In the genomic region with DNA sequence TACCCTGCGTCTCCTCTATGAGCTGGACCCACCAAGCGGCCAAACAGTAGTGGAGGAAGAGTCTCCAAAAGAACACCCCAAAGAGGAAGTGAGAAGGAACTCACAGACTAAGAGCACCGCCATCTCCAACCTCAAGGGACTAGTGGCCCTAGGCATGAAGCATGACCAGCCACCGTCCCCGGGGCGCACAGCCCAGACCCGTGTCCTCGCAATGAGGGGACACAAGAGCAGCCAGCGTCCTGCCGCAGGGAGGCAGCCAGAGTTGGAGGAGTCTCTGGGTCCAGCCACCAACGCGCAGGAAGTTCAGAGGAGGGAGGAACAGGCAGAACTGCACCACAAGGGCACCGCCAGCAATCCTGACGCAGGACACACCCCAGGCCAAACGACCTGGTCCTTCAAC, we compare ENCODE assay signal across 27 cellular contexts.
"Had no signal": no experiment of that assay in that cellular context is flagged by ENCODE, and none has a peak within 500 bp of the region (broad histone marks: within the 10 kb centered on the region; RNA-seq: fewer than 3 reads in every experiment).

No MANE protein-coding gene starts in this region.

- H3K4me1 ChIP-seq: ascending aorta, esophagus muscularis mucosa, foreskin keratinocyte, heart right ventricle, left ventricle myocardium inferior, prostate gland, sigmoid colon, suprapubic skin, tibial artery had no signal

- H3K9me3 ChIP-seq: ovary, prostate gland had no signal

- H3K36me3 ChIP-seq: ovary, prostate gland had no signal

- DNase-seq: activated CD4-positive, alpha-beta T cell treated with anti-CD3 and anti-CD28 coated beads for 4 hours; activated CD4-positive, alpha-beta T cell treated with anti-CD3 and anti-CD28 coated beads, Interleukin-2, amount 50 U/mL, for 4 hours; activated effector memory CD4-positive, alpha-beta T cell treated with Interleukin-2 at 50 U/mL for 16 hours; activated naive CD4-positive, alpha-beta T cell treated with anti-CD3 and anti-CD28 coated beads for 36 hours; activated naive CD8-positive, alpha-beta T cell treated with anti-CD3 and anti-CD28 coated beads, Interleukin-2, amount 10 ng/mL, durations not matched to agents 7 days and 5 days; activated T-cell treated with anti-CD3 and anti-CD28 coated beads for 4 hours; brain microvascular endothelial cell; caudate nucleus; foreskin keratinocyte; heart right ventricle; left ventricle myocardium inferior; nephron progenitor cell; ovary; retina; sigmoid colon; small intestine; stimulated activated CD4-positive, alpha-beta T cell treated with anti-CD3 and anti-CD28 coated beads, Interleukin-4, amount 100 ng/mL, for 24 hours; tibial artery had no signal

- H3K27me3 Mint-ChIP-seq: activated naive CD8-positive, alpha-beta T cell treated with anti-CD3 and anti-CD28 coated beads, Interleukin-2, amount 10 ng/mL, durations not matched to agents 7 days and 5 days had no signal

- H3K4me1 Mint-ChIP-seq: activated naive CD8-positive, alpha-beta T cell treated with anti-CD3 and anti-CD28 coated beads, Interleukin-2, amount 10 ng/mL, durations not matched to agents 7 days and 5 days; nephron progenitor cell had no signal

- H3K4me3 ChIP-seq: ascending aorta, esophagus muscularis mucosa, heart right ventricle, left ventricle myocardium inferior, mucosa of descending colon, ovary, prostate gland, sigmoid colon, suprapubic skin, tibial artery had no signal

- H3K27me3 ChIP-seq: ascending aorta, brain microvascular endothelial cell, esophagus muscularis mucosa, foreskin keratinocyte, heart right ventricle, ovary, sigmoid colon, suprapubic skin, tibial artery had no signal

- H3K4me3 Mint-ChIP-seq: activated naive CD4-positive, alpha-beta T cell treated with anti-CD3 and anti-CD28 coated beads for 36 hours; activated naive CD8-positive, alpha-beta T cell treated with anti-CD3 and anti-CD28 coated beads, Interleukin-2, amount 10 ng/mL, durations not matched to agents 7 days and 5 days; nephron progenitor cell; stimulated activated effector memory CD8-positive, alpha-beta T cell treated with anti-CD3 and anti-CD28 coated beads, Interleukin-12 subunit alpha, Interleukin-12 subunit beta, amount 100 ng/mL, for 72 hours had no signal

- ATAC-seq: foreskin keratinocyte; mucosa of descending colon; stimulated activated effector memory CD8-positive, alpha-beta T cell treated with anti-CD3 and anti-CD28 coated beads, Interleukin-12 subunit alpha, Interleukin-12 subunit beta, amount 100 ng/mL, for 72 hours had no signal

- FAIRE-seq: islet of Langerhans, small intestine, TTC549 had no signal

- H3K27ac ChIP-seq: ascending aorta, brain microvascular endothelial cell, esophagus muscularis mucosa, foreskin keratinocyte, heart right ventricle, left ventricle myocardium inferior, ovary, prostate gland, sigmoid colon, suprapubic skin, tibial artery, VCaP had no signal

- H3K27ac Mint-ChIP-seq: activated naive CD4-positive, alpha-beta T cell treated with anti-CD3 and anti-CD28 coated beads for 36 hours; activated naive CD8-positive, alpha-beta T cell treated with anti-CD3 and anti-CD28 coated beads, Interleukin-2, amount 10 ng/mL, durations not matched to agents 7 days and 5 days; nephron progenitor cell; stimulated activated effector memory CD8-positive, alpha-beta T cell treated with anti-CD3 and anti-CD28 coated beads, Interleukin-12 subunit alpha, Interleukin-12 subunit beta, amount 100 ng/mL, for 72 hours had no signal
